ENCODE assay signal across 15 cellular contexts in genomic region chr2:203446071-203446481, GRCh38.
DNase-seq lines count a peak whose midpoint lies in the region; ATAC-seq and TF ChIP-seq lines count a peak whose summit lies in the region.
"Had no signal": no experiment of that assay in that cellular context is flagged by ENCODE, and none has a peak within 500 bp of the region (broad histone marks: within the 10 kb centered on the region; RNA-seq: fewer than 3 reads in every experiment).

No MANE protein-coding gene starts in this region.

- H3K27ac Mint-ChIP-seq in CD8-positive, alpha-beta T cell, result no peak overlapping the region
- H3K27ac Mint-ChIP-seq in CD4-positive, alpha-beta memory T cell, result peak overlapping the region in 1 of 7 donors; percentile 2
- H3K27ac Mint-ChIP-seq: CD4-positive, alpha-beta T cell; WTC11 had no signal

- no peaks in the 10 kb centered on the region for H3K4me1 Mint-ChIP-seq in CD8-positive, alpha-beta T cell (ENCODE audit: low read depth)
- H3K4me1 Mint-ChIP-seq in CD4-positive, alpha-beta memory T cell, result peaks cover 0 to 1% (median under 1%) of the 10 kb centered on the region in 4 donors
- H3K4me1 Mint-ChIP-seq: WTC11 had no signal

- no peaks in the 10 kb centered on the region for H3K9me3 Mint-ChIP-seq in CD8-positive, alpha-beta T cell
- no peaks in the 10 kb centered on the region for H3K9me3 Mint-ChIP-seq in CD4-positive, alpha-beta memory T cell
- H3K9me3 Mint-ChIP-seq: CD4-positive, alpha-beta T cell; WTC11 had no signal

- no peaks in the 10 kb centered on the region for H3K27me3 Mint-ChIP-seq in CD8-positive, alpha-beta T cell (ENCODE audit: low read depth)
- no peaks in the 10 kb centered on the region for H3K27me3 Mint-ChIP-seq in CD4-positive, alpha-beta memory T cell
- H3K27me3 Mint-ChIP-seq: CD4-positive, alpha-beta T cell had no signal

- ATAC-seq in CD8-positive, alpha-beta T cell, result no peak
- ATAC-seq: mucosa of descending colon, WTC11 had no signal

- no peak for TF ChIP-seq CTCF in KMS-11 (conservative IDR thresholded peaks at IDR 0.05; ENCODE audit: low read depth, low read length)
- no peak for TF ChIP-seq CTCF in CD8-positive, alpha-beta T cell (IDR thresholded peaks at IDR 0.05)

- no peaks in the 10 kb centered on the region for H3K79me2 ChIP-seq in KMS-11 (ENCODE audit: insufficient read depth, low read depth)

- intact Hi-C loops in CD8-positive, alpha-beta T cell (cut with DNase I, micrococcal nuclease), result no loop called here
- intact Hi-C loops in CD4-positive, alpha-beta memory T cell (cut with micrococcal nuclease), result no loop called here

- H3K36me3 Mint-ChIP-seq in CD8-positive, alpha-beta T cell, result no peaks in the 10 kb centered on the region
- H3K36me3 Mint-ChIP-seq in CD4-positive, alpha-beta memory T cell, result peaks cover 3 to 15% of the 10 kb centered on the region in 2 donors

- H3K9ac ChIP-seq in BLaER1 treated with 17β-estradiol and CSF1 and Interleukin-3, amounts not matched to agents 10 nM and 100 nM, result no peak overlapping the region
- H3K9ac ChIP-seq in KMS-11, result no peak overlapping the region; the same call in 1 of the 2 replicates

- CTCF ChIA-PET in CD8-positive, alpha-beta T cell (lab: Charles Lee), result no interaction called here
- CTCF ChIA-PET in CD4-positive, alpha-beta memory T cell (lab: Charles Lee; ENCODE audit: partially characterized antibody), result interaction anchor here (1.4 kb wide), 1 partner anchor 10 kb away, joined by 3 read pairs; no protein-coding TSS in a partner anchor

- H4K20me1 ChIP-seq in BLaER1 treated with 17β-estradiol and CSF1 and Interleukin-3, amounts not matched to agents 10 nM and 100 nM, result peaks cover 0 to 37% (median 0%) of the 10 kb centered on the region in 11 experiments; a peak in 3 of 22 replicates
- no peaks in the 10 kb centered on the region for H4K20me1 ChIP-seq in KMS-11 (ENCODE audit: insufficient read depth)

- H2AFZ ChIP-seq in KMS-11 (ENCODE audit: low read depth), result peak overlapping the region; percentile 23; the same call in 1 of the 2 replicates

- peak overlapping the region in 6 of 11 experiments; percentile 1 to 57 (median 24); a peak in 9 of 22 replicates for H3K4me2 ChIP-seq in BLaER1 treated with 17β-estradiol and CSF1 and Interleukin-3, amounts not matched to agents 10 nM and 100 nM
- peak overlapping the region; percentile 55 for H3K4me2 ChIP-seq in KMS-11

- H3K36me3 ChIP-seq in BLaER1 treated with 17β-estradiol and CSF1 and Interleukin-3, amounts not matched to agents 10 nM and 100 nM, result peaks cover 0 to 99% (median 0%) of the 10 kb centered on the region in 11 experiments; a peak in 7 of 22 replicates
- H3K36me3 ChIP-seq in KMS-11 (ENCODE audit: insufficient read depth), result no peaks in the 10 kb centered on the region
- H3K36me3 ChIP-seq in CD8-positive, alpha-beta T cell (ENCODE audit: insufficient read depth, low read length), result no peaks in the 10 kb centered on the region
- no peaks in the 10 kb centered on the region for H3K36me3 ChIP-seq in CD4-positive, alpha-beta memory T cell (ENCODE audit: insufficient read depth, low read length)

- DNase-seq in amniotic epithelial cell (ENCODE audit: low read depth), result peak; percentile 71
- peak; percentile 47 for DNase-seq in glomerular visceral epithelial cell (ENCODE audit: extremely low spot score)
- no peak for DNase-seq in NCI-H2227 treated with DMSO at 0.1 percent for 48 hours (lab: John Stamatoyannopoulos, UW)
- DNase-seq in CD8-positive, alpha-beta T cell, result no peak
- no peak for DNase-seq in stimulated activated CD4-positive, alpha-beta T cell treated with anti-CD3 and anti-CD28 coated beads, Interleukin-1b, Interleukin-23, amount 100 ng/mL, for 48 hours
- no peak for DNase-seq in CD4-positive, alpha-beta memory T cell
- DNase-seq: CD4-positive, alpha-beta T cell; mucosa of descending colon; NCI-H2171; Peyer's patch had no signal

- H3K4me1 ChIP-seq in BLaER1 treated with 17β-estradiol and CSF1 and Interleukin-3, amounts not matched to agents 10 nM and 100 nM, result peaks cover 0 to 20% (median 5%) of the 10 kb centered on the region in 10 experiments; a peak in 10 of 20 replicates
- peaks cover 69% of the 10 kb centered on the region for H3K4me1 ChIP-seq in KMS-11 (ENCODE audit: low read depth, poor library complexity, severe bottlenecking)
- H3K4me1 ChIP-seq in CD8-positive, alpha-beta T cell (ENCODE audit: insufficient read depth, low read length), result no peaks in the 10 kb centered on the region
- H3K4me1 ChIP-seq in CD4-positive, alpha-beta memory T cell (ENCODE audit: insufficient read depth, low read length), result no peaks in the 10 kb centered on the region
- H3K4me1 ChIP-seq: Peyer's patch, vagina had no signal

- no peak overlapping the region for H3K27ac ChIP-seq in BLaER1 treated with 17β-estradiol and CSF1 and Interleukin-3, amounts not matched to agents 10 nM and 100 nM
- peak overlapping the region; percentile 70 for H3K27ac ChIP-seq in KMS-11
- H3K27ac ChIP-seq in CD8-positive, alpha-beta T cell (ENCODE audit: low read depth, low read length), result no peak overlapping the region
- H3K27ac ChIP-seq in CD4-positive, alpha-beta memory T cell (ENCODE audit: low read depth, low read length), result no peak overlapping the region
- H3K27ac ChIP-seq: Peyer's patch, skin epidermis, vagina had no signal

- no peaks in the 10 kb centered on the region for H3K27me3 ChIP-seq in BLaER1 treated with 17β-estradiol and CSF1 and Interleukin-3, amounts not matched to agents 10 nM and 100 nM
- H3K27me3 ChIP-seq in KMS-11 (ENCODE audit: insufficient read depth, low read depth), result no peaks in the 10 kb centered on the region
- H3K27me3 ChIP-seq in CD8-positive, alpha-beta T cell (ENCODE audit: insufficient read depth, low read length), result no peaks in the 10 kb centered on the region
- H3K27me3 ChIP-seq in CD4-positive, alpha-beta memory T cell (ENCODE audit: insufficient read depth, low read length), result no peaks in the 10 kb centered on the region
- H3K27me3 ChIP-seq: Peyer's patch, vagina had no signal

- no peak overlapping the region for H3K4me3 Mint-ChIP-seq in CD8-positive, alpha-beta T cell
- no peak overlapping the region for H3K4me3 Mint-ChIP-seq in CD4-positive, alpha-beta memory T cell
- H3K4me3 Mint-ChIP-seq: CD4-positive, alpha-beta T cell; WTC11 had no signal

- POLR2A ChIA-PET in CD8-positive, alpha-beta T cell (lab: Charles Lee), result no interaction called here
- POLR2A ChIA-PET in CD4-positive, alpha-beta memory T cell (lab: Charles Lee; ENCODE audit: partially characterized antibody), result no interaction called here

- H3K9me3 ChIP-seq in BLaER1 treated with 17β-estradiol and CSF1 and Interleukin-3, amounts not matched to agents 10 nM and 100 nM (replicated peaks in 1 of 11), result no peaks in the 10 kb centered on the region
- H3K9me3 ChIP-seq in CD8-positive, alpha-beta T cell (ENCODE audit: low read length), result no peaks in the 10 kb centered on the region
- H3K9me3 ChIP-seq in CD4-positive, alpha-beta memory T cell (ENCODE audit: control insufficient read depth in 1 of 2, low read length in 2 of 2), result no peaks in the 10 kb centered on the region
- H3K9me3 ChIP-seq: mucosa of descending colon, Peyer's patch, vagina had no signal

- no peak overlapping the region for H3K4me3 ChIP-seq in BLaER1 treated with 17β-estradiol and CSF1 and Interleukin-3, amounts not matched to agents 10 nM and 100 nM
- no peak overlapping the region for H3K4me3 ChIP-seq in KMS-11 (IDR thresholded peaks at IDR 0.05; ENCODE audit: insufficient read depth, low read depth, low read length)
- H3K4me3 ChIP-seq in CD8-positive, alpha-beta T cell (ENCODE audit: low read depth, low read length), result no peak overlapping the region
- no peak overlapping the region for H3K4me3 ChIP-seq in CD4-positive, alpha-beta memory T cell (ENCODE audit: low read length in 2 of 2)
- H3K4me3 ChIP-seq: mucosa of descending colon, Peyer's patch, skin epidermis, vagina had no signal

Comparison
In these comparisons a context has a peak if more than half of its experiments do, and no peak if none do; other contexts are left out.
1. DNase-seq: peak in amniotic epithelial cell (single experiment) and glomerular visceral epithelial cell (single experiment); none in NCI-H2227 treated with DMSO at 0.1 percent for 48 hours (single experiment), CD8-positive, alpha-beta T cell (0 of 7), stimulated activated CD4-positive, alpha-beta T cell treated with anti-CD3 and anti-CD28 coated beads, Interleukin-1b, Interleukin-23, amount 100 ng/mL, for 48 hours (single experiment) and CD4-positive, alpha-beta memory T cell (0 of 5).